ENCODE assay signal across 18 cellular contexts in genomic region chr1:184739796-184740195, GRCh38.
"Had no signal": no experiment of that assay in that cellular context is flagged by ENCODE, and none has a peak within 500 bp of the region (broad histone marks: within the 10 kb centered on the region; RNA-seq: fewer than 3 reads in every experiment).

No MANE protein-coding gene starts in this region.

- H3K9me3 ChIP-seq: esophagus squamous epithelium, gastroesophageal sphincter, spleen, tibial artery, upper lobe of left lung, uterus had no signal

- H3K4me3 ChIP-seq: esophagus squamous epithelium, gastroesophageal sphincter, spleen, tibial artery, upper lobe of left lung, uterus had no signal

- H3K27me3 ChIP-seq: esophagus squamous epithelium, gastroesophageal sphincter, spleen, tibial artery, upper lobe of left lung, uterus had no signal

- H3K27ac ChIP-seq: esophagus squamous epithelium, gastroesophageal sphincter, spleen, tibial artery, upper lobe of left lung, uterus had no signal

- H3K4me1 ChIP-seq: uterus had no signal

- ATAC-seq: gastroesophageal sphincter; left lobe of liver; naive thymus-derived CD4-positive, alpha-beta T cell; sciatic nerve; stimulated activated memory B cell treated with anti-CD40 and anti-IgM and Interleukin-4, amounts not matched to agents 10 μg/mL and 1 μg/mL and 100 μg/mL, for 72 hours had no signal

- DNase-seq: esophagus squamous epithelium; foreskin fibroblast; glutamatergic neuron; islet precursor cell; mammary epithelial cell; naive thymus-derived CD4-positive, alpha-beta T cell; nephron progenitor cell; spleen; stimulated activated CD4-positive, alpha-beta T cell treated with anti-CD3 and anti-CD28 coated beads, Interleukin-15, amount 100 ng/mL, for 24 hours; stimulated activated CD4-positive, alpha-beta T cell treated with anti-CD3 and anti-CD28 coated beads, Interleukin-1b, Interleukin-23, amount 100 ng/mL, for 48 hours; stimulated activated CD4-positive, alpha-beta T cell treated with anti-CD3 and anti-CD28 coated beads, Interleukin-4, amount 100 ng/mL, for 24 hours; tibial artery; upper lobe of left lung; uterus had no signal

- H3K36me3 ChIP-seq: uterus had no signal
